Comparison of ENCODE assay signal across 23 cellular contexts in genomic region chrX:36844857-36845256, GRCh38.
"Had no signal": no experiment of that assay in that cellular context is flagged by ENCODE, and none has a peak within 500 bp of the region (broad histone marks: within the 10 kb centered on the region; RNA-seq: fewer than 3 reads in every experiment).

No MANE protein-coding gene starts in this region.

- DNase-seq: cortex of kidney; effector CD8-positive, alpha-beta T cell; effector memory CD8-positive, alpha-beta T cell; endodermal cell; erythroblast; esophagus squamous epithelium; foreskin fibroblast; foreskin melanocyte; gastrocnemius medialis; glutamatergic neuron; head of caudate nucleus; heart right ventricle; hippocampal formation; islet precursor cell; kidney; kidney glomerular epithelial cell; left lung; left ventricle myocardium superior; lower lobe of right lung; mesenchymal stem cell; naive thymus-derived CD4-positive, alpha-beta T cell had no signal

- H3K4me3 ChIP-seq: esophagus squamous epithelium, gastrocnemius medialis, heart right ventricle, left lung, lower lobe of right lung had no signal

- H3K27ac ChIP-seq: epithelial cell of prostate, esophagus squamous epithelium, gastrocnemius medialis, heart right ventricle, left lung, lower lobe of right lung had no signal

- H3K36me3 ChIP-seq: esophagus squamous epithelium, gastrocnemius medialis, heart right ventricle, left lung, lower lobe of right lung had no signal

- H3K4me1 ChIP-seq: esophagus squamous epithelium, gastrocnemius medialis, heart right ventricle, left lung, lower lobe of right lung had no signal

- H3K9me3 ChIP-seq: esophagus squamous epithelium, gastrocnemius medialis, heart right ventricle, left lung, lower lobe of right lung had no signal

- ATAC-seq: effector memory CD8-positive, alpha-beta T cell; esophagus mucosa; gastrocnemius medialis; heart right ventricle; left lung; left ventricle myocardium superior; lower lobe of right lung; naive thymus-derived CD4-positive, alpha-beta T cell had no signal
